In the genomic region with DNA sequence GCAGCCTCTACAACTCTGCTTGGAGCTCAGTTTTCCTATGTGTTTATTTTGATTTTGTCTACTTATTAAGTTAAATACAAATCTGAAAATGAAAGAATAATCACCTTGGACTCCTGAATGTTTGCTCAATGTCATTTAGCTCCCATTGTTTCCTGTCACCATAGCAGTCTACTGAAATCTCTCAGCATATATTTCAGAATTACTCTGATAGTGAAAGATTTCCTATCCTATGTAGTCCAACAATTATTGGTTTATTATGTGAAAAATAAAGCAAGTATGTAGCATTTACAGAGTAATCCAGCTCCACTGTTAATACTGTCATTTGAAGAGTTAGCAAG, we compare ENCODE assay signal across 2 cellular contexts.
TF ChIP-seq lines count a peak whose summit lies in the region.

No MANE protein-coding gene starts in this region.

TF ChIP-seq in H1, 55 proteins besides CTCF, POLR2A, EP300 and RAD21:
- no peak for TF ChIP-seq BRCA1 (IDR thresholded peaks at IDR 0.05; ENCODE audit: low read depth, low read length)
- TF ChIP-seq, protein P1, sequence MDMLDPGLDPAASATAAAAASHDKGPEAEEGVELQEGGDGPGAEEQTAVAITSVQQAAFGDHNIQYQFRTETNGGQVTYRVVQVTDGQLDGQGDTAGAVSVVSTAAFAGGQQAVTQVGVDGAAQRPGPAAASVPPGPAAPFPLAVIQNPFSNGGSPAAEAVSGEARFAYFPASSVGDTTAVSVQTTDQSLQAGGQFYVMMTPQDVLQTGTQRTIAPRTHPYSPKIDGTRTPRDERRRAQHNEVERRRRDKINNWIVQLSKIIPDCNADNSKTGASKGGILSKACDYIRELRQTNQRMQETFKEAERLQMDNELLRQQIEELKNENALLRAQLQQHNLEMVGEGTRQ (IDR thresholded peaks at IDR 0.05; ENCODE audit: low read length), result no peak

TF ChIP-seq in HepG2, 621 proteins besides CTCF, POLR2A, EP300 and RAD21:
- TF ChIP-seq, protein P2, sequence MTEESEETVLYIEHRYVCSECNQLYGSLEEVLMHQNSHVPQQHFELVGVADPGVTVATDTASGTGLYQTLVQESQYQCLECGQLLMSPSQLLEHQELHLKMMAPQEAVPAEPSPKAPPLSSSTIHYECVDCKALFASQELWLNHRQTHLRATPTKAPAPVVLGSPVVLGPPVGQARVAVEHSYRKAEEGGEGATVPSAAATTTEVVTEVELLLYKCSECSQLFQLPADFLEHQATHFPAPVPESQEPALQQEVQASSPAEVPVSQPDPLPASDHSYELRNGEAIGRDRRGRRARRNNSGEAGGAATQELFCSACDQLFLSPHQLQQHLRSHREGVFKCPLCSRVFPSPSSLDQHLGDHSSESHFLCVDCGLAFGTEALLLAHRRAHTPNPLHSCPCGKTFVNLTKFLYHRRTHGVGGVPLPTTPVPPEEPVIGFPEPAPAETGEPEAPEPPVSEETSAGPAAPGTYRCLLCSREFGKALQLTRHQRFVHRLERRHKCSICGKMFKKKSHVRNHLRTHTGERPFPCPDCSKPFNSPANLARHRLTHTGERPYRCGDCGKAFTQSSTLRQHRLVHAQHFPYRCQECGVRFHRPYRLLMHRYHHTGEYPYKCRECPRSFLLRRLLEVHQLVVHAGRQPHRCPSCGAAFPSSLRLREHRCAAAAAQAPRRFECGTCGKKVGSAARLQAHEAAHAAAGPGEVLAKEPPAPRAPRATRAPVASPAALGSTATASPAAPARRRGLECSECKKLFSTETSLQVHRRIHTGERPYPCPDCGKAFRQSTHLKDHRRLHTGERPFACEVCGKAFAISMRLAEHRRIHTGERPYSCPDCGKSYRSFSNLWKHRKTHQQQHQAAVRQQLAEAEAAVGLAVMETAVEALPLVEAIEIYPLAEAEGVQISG (CRISPR knock-in tag; IDR thresholded peaks at IDR 0.05), result no peak
- no peak for TF ChIP-seq RFXANK (CRISPR knock-in tag; IDR thresholded peaks at IDR 0.05)
